In genomic region chr5:643351-643801, GRCh38 we compare ENCODE assay signal across 15 cellular contexts. TPM values are rescaled to one million over a fixed set of nuclear protein-coding genes. Genes with fewer than 3 reads are reported as not detected.
DNase-seq lines count a peak whose midpoint lies in the region; ATAC-seq, FAIRE-seq and TF ChIP-seq lines count a peak whose summit lies in the region.
"Had no signal": no experiment of that assay in that cellular context is flagged by ENCODE, and none has a peak within 500 bp of the region (broad histone marks: within the 10 kb centered on the region; RNA-seq: fewer than 3 reads in every experiment).

No MANE protein-coding gene starts in this region.

- TF ChIP-seq POLR2A in GM12878 (IDR thresholded peaks at IDR 0.05; ENCODE audit: low read depth, low read length), result no peak
- TF ChIP-seq POLR2A in prostate gland (IDR thresholded peaks at IDR 0.05), result no peak

- POLR2A ChIA-PET in GM12878 (lab: Charles Lee), result interaction anchor here (0.6 kb wide), 1 partner anchor 302 kb away, joined by 3 read pairs; no protein-coding TSS in a partner anchor

- intact Hi-C loops in GM12878 (cut with micrococcal nuclease; ENCODE audit: unreplicated experiment), result no loop called here
- intact Hi-C loops in prostate gland (cut with DNase I), result no loop called here

- no peaks in the 10 kb centered on the region for H3K27me3 ChIP-seq in GM12878 (replicated peaks in 1 of 2; ENCODE audit: control insufficient read depth in 2 of 2, insufficient read depth in 2 of 2, low read length in 1 of 2)
- H3K27me3 ChIP-seq in prostate gland (replicated peaks; ENCODE audit: insufficient read depth), result no peaks in the 10 kb centered on the region
- H3K27me3 ChIP-seq: adrenal gland, SJCRH30 had no signal

- no peak for FAIRE-seq in GM12878 (lab: Jason Lieb, UNC)

- TF ChIP-seq EP300 in GM12878 (IDR thresholded peaks at IDR 0.05; ENCODE audit: borderline replicate concordance in 1 of 2, control insufficient read depth in 1 of 2, low read depth in 2 of 2, low read length in 2 of 2), result no peak

- DNase-seq in GM12878 (ENCODE audit: low read depth, low spot score) (no peak), NCI-H510A treated with DMSO at 0.1 percent for 48 hours (lab: John Stamatoyannopoulos, UW) (no peak), prostate gland (ENCODE audit: low spot score) (no peak), pons (ENCODE audit: low spot score) (no peak)
- no peak for DNase-seq in activated CD4-positive, alpha-beta T cell treated with anti-CD3 and anti-CD28 coated beads for 48 hours
- DNase-seq: activated CD4-positive, alpha-beta T cell treated with anti-CD3 and anti-CD28 coated beads, Interleukin-2, amount 50 U/mL, for 1 hour; adrenal gland; Caco-2; endodermal cell; SJCRH30; stimulated activated naive CD4-positive, alpha-beta T cell treated with Interleukin-2 at 50 U/mL for 16 hours had no signal

- H4K20me1 ChIP-seq in GM12878 (ENCODE audit: control insufficient read depth, insufficient read depth), result no peaks in the 10 kb centered on the region

- H3K9ac ChIP-seq in GM12878 (ENCODE audit: control insufficient read depth, insufficient read depth, low read length), result no peak overlapping the region

- CTCF ChIA-PET in GM12878 (lab: Yijun Ruan, JAX), result interaction anchor here (0.9 to 1.4 kb wide), 3 partner anchors 197 to 327 kb away, joined by 4 read pairs; no protein-coding TSS in a partner anchor

- no peak for TF ChIP-seq RAD21 in GM12878 (IDR thresholded peaks at IDR 0.05; ENCODE audit: insufficient read depth, low read depth, low read length)

- H3K27ac ChIP-seq in GM12878 (ENCODE audit: control insufficient read depth, insufficient read depth) (no peak overlapping the region), prostate gland (no peak overlapping the region)
- H3K27ac ChIP-seq: adrenal gland, SJCRH30, skin epidermis had no signal

- TF ChIP-seq CTCF in GM12872 (IDR thresholded peaks at IDR 0.05; ENCODE audit: insufficient read depth, low read depth, low read length) (peak; percentile 32; the same call in 2 of the 3 replicates), GM12878 (IDR thresholded peaks at IDR 0.05 in 2 of 3, conservative IDR thresholded peaks at IDR 0.05 in 1 of 3; ENCODE audit: control insufficient read depth in 2 of 3, extremely low read depth in 1 of 3, insufficient read depth in 1 of 3, low read depth in 3 of 3, low read length in 3 of 3) (peak in 2 of 3 experiments; percentile 22 to 30; a peak in 1 of 6 replicates), prostate gland (IDR thresholded peaks at IDR 0.05) (no peak)

- no peaks in the 10 kb centered on the region; the same call in 2 of the 3 replicates for H3K9me3 ChIP-seq in GM12878 (replicated peaks; ENCODE audit: control insufficient read depth, insufficient read depth, low read length)
- H3K9me3 ChIP-seq in prostate gland, result no peaks in the 10 kb centered on the region
- H3K9me3 ChIP-seq: adrenal gland, SJCRH30 had no signal

- ATAC-seq in GM19463 (IDR thresholded peaks at IDR 0.05; ENCODE audit: unreplicated experiment) (peak; percentile 44), HG03159 (IDR thresholded peaks at IDR 0.05; ENCODE audit: unreplicated experiment) (peak; percentile 43), GM12878 (peak; percentile 79)

- WGBS in GM12878 (ENCODE audit: insufficient coverage, insufficient replicate concordance, low lambda C conversion rate, missing lambda C conversion rate), result 72% methylated on average over 21 of the region's 21 CpGs
- 89% methylated on average over 21 of the region's 21 CpGs for WGBS in prostate gland

- BruUV-seq in GM12878 (replicated peaks; lab: Mats Ljungman, UMichigan), result no TSS peak

- H3K36me3 ChIP-seq in GM12878 (ENCODE audit: control insufficient read depth in 2 of 2, insufficient read depth in 2 of 2, low read length in 1 of 2), result peaks cover 0 to 40% of the 10 kb centered on the region in 2 experiments; a peak in 3 of 4 replicates
- no peaks in the 10 kb centered on the region for H3K36me3 ChIP-seq in prostate gland
- H3K36me3 ChIP-seq: adrenal gland had no signal

- no peak overlapping the region for H2AFZ ChIP-seq in GM12878 (ENCODE audit: control insufficient read depth, low read depth, low read length)

- H3K4me1 ChIP-seq in GM12878 (ENCODE audit: control insufficient read depth, insufficient read depth, low read length) (peaks cover 13% of the 10 kb centered on the region), prostate gland (replicated peaks) (no peaks in the 10 kb centered on the region)
- H3K4me1 ChIP-seq: adrenal gland, Caco-2, SJCRH30 had no signal

- SMC1A ChIA-PET in GM12878 (lab: Charles Lee; ENCODE audit: uncharacterized antibody, unreplicated experiment), result interaction anchor here (0.7 to 1.4 kb wide), 2 partner anchors 170 to 274 kb away, joined by 3 read pairs; no protein-coding TSS in a partner anchor

- 0 out of 2 replicates have a peak overlapping the region, but pooled peaks have one; percentile 5 for H3K4me3 ChIP-seq in GM12878
- H3K4me3 ChIP-seq in prostate gland, result no peak overlapping the region
- H3K4me3 ChIP-seq: adrenal gland, SJCRH30, skin epidermis had no signal

- peak overlapping the region; percentile 68 for H3K4me2 ChIP-seq in GM12878 (ENCODE audit: control insufficient read depth, insufficient read depth)

- RAD21 ChIA-PET in GM12878 (lab: Charles Lee; ENCODE audit: unreplicated experiment), result interaction anchor here (1.4 to 1.9 kb wide), 2 partner anchors 170 to 326 kb away, joined by 4 read pairs; no protein-coding TSS in a partner anchor

- in situ Hi-C loops in GM12878 (cut with MboI), result no loop called here

- H3K79me2 ChIP-seq in GM12878 (ENCODE audit: control insufficient read depth, insufficient read depth, low read length), result no peaks in the 10 kb centered on the region; the same call in 1 of the 2 replicates

TF ChIP-seq in GM12878, 131 proteins besides CTCF, POLR2A, EP300 and RAD21 (continues in another document):
- TF ChIP-seq BHLHE40 (IDR thresholded peaks at IDR 0.05; ENCODE audit: borderline replicate concordance in 1 of 2, low read depth in 2 of 2, low read length in 1 of 2) (peak; percentile 60 to 84; a peak in 3 of 4 replicates), GABPA (IDR thresholded peaks at IDR 0.05; ENCODE audit: low read depth) (no peak), PAX5 (IDR thresholded peaks at IDR 0.05; ENCODE audit: borderline replicate concordance, low read depth, low read length) (0 out of 2 replicates have a peak, but pooled peaks have one; percentile 33), SMC3 (IDR thresholded peaks at IDR 0.05; ENCODE audit: borderline replicate concordance, low read length) (peak; percentile 9; the same call in 1 of the 2 replicates)

RNA-seq across cellular contexts. Expression of gene CEP72, which starts 31.2 kb away (rescaled TPM):
- total RNA-seq in GM12878 (2013; cell fraction: nucleolus; rRNA removed), result 55.7 and 58.5 TPM in 2 replicates
- 7.2 and 7.7 TPM in 2 replicates for total RNA-seq in GM12878 (2014; rRNA removed)
- total RNA-seq in GM12878 (2014; rRNA removed; fragmentation: Illumina TruSeq; extraction: Trizol), result 5.5 and 5.9 TPM in 2 replicates
- 13.5 and 13.7 TPM in 2 replicates for total RNA-seq in GM12878 (2021)
- polyA plus RNA-seq in GM12878 (2011; ENCODE audit: low read depth), result 1.7 TPM
- polyA plus RNA-seq in GM12878 (2011; rRNA removed), result 6.8 and 9.7 TPM in 2 replicates
- 8.9 and 10.4 TPM in 2 replicates for polyA plus RNA-seq in GM12878 (2011; cell fraction: cytosol; rRNA removed)
- polyA plus RNA-seq in GM12878 (2011; cell fraction: nucleus; rRNA removed), result 25.7 and 31.2 TPM in 2 replicates
- polyA plus RNA-seq in GM12878 (2012), result 4.5 and 5.8 TPM in 2 replicates
- polyA plus RNA-seq in GM12878 (2014; fragmentation: Illumina TruSeq; extraction: Trizol), result 1.8 and 4.0 TPM in 2 replicates
- under 1 TPM; 0.35 to 0.99 TPM for polyA plus RNA-seq in GM12878 (2014; fragmentation: Nextera tagmentation; extraction: Ambion mirVana)
- 8.3 and 9.3 TPM in 2 replicates for polyA plus RNA-seq in GM12878 (2014; rRNA removed)
- 1 to 10 TPM; 8.9 to 9.9 TPM for polyA plus RNA-seq in GM12878 (2016; fragmentation: Nextera tagmentation; extraction: Ambion mirVana)
- 13.0 and 23.2 TPM in 2 replicates for polyA minus RNA-seq in GM12878 (2011; rRNA and poly(A)+ RNA removed)
- polyA minus RNA-seq in GM12878 (2011; cell fraction: cytosol; rRNA and poly(A)+ RNA removed), result 6.0 and 7.4 TPM in 2 replicates
- 15.7 and 27.2 TPM in 2 replicates for polyA minus RNA-seq in GM12878 (2011; cell fraction: nucleus; rRNA and poly(A)+ RNA removed)
- 10 to 100 TPM in 1 of 2 donors, 1 to 10 TPM in 1; 6.4 to 12.8 TPM for total RNA-seq in prostate gland

RNA-seq across cellular contexts. Expression of gene TPPP, which starts 49.8 kb away (rescaled TPM):
- 0.38 and 0.39 TPM in 2 replicates for total RNA-seq in GM12878 (2013; cell fraction: nucleolus; rRNA removed)
- total RNA-seq in GM12878 (2014; rRNA removed) (under 0.01 TPM in 1 of 2 replicates, not detected in the other), GM12878 (2014; rRNA removed; fragmentation: Illumina TruSeq; extraction: Trizol) (0.04 TPM in 1 of 2 replicates, not detected in the other), GM12878 (2021) (0.03 TPM in 1 of 2 replicates, not detected in the other), prostate gland (1 to 10 TPM; 2.3 to 6.9 TPM)
- polyA plus RNA-seq in GM12878 (2011; ENCODE audit: low read depth), result 0.18 TPM
- polyA plus RNA-seq in GM12878 (2011; rRNA removed) (0.01 and 0.07 TPM in 2 replicates), GM12878 (2014; fragmentation: Illumina TruSeq; extraction: Trizol) (0.01 TPM in 1 of 2 replicates, not detected in the other), GM12878 (2014; fragmentation: Nextera tagmentation; extraction: Ambion mirVana) (not detected), GM12878 (2014; rRNA removed) (not detected in 2 replicates), GM12878 (2016; fragmentation: Nextera tagmentation; extraction: Ambion mirVana) (under 1 TPM; 0.03 to 0.24 TPM)
- polyA plus RNA-seq in GM12878 (2011; cell fraction: cytosol; rRNA removed), result 0.12 and 0.13 TPM in 2 replicates
- 0.16 and 0.19 TPM in 2 replicates for polyA plus RNA-seq in GM12878 (2011; cell fraction: nucleus; rRNA removed)
- polyA plus RNA-seq in GM12878 (2012), result 0.29 and 0.32 TPM in 2 replicates
- polyA minus RNA-seq in GM12878 (2011; rRNA and poly(A)+ RNA removed), result 0.05 and 0.15 TPM in 2 replicates
- not detected in 2 replicates for polyA minus RNA-seq in GM12878 (2011; cell fraction: cytosol; rRNA and poly(A)+ RNA removed)
- under 0.01 and 0.10 TPM in 2 replicates for polyA minus RNA-seq in GM12878 (2011; cell fraction: nucleus; rRNA and poly(A)+ RNA removed)

Comparison
In these comparisons a context has a peak if more than half of its experiments do, and no peak if none do; other contexts are left out.
1. CTCF ChIP-seq: peak in GM12872 (single experiment) and GM12878 (2 of 3); none in prostate gland (0 of 4).
2. Peak in every context shown above with its lines, with median percentiles within 50 percentile points of each other: ATAC-seq.